In the genomic region with DNA sequence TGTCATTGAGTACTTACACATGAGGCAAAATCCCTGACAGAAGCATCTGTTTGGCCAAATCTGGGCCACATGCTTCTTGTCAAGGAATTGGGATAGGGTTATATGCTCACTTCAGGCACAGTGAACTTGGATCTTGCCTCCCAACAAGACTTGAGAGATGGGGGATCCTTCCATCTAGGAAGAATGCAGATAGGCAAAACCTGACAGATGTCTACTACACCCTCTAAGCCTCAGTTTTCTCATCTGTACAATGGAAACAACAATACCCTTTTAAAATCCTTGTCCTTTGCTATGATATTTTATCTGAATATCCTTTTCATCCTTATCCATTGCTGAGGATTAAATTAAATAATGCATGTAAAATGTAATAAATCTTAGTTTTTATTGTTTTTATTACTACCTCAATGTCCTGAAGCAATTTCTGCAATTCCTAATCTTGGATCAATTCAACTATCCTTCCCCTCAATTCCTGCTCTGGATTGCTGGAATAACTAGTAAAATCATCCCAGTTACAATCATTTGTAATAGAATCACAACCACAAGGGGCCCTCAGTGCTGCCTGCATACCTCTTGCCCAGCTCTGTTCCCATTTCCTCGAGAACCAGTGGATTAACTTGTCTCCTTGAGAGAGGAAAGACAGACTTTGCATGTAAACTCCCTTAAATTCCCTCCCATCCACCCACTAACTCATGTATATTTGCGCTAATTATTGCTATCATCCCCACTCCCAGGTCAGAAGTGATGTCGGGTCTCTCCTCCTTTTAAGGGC, we compare ENCODE assay signal across 10 cellular contexts. TPM values are rescaled to one million over a fixed set of nuclear protein-coding genes. Genes with fewer than 3 reads are reported as not detected.
DNase-seq lines count a peak whose midpoint lies in the region; ATAC-seq, FAIRE-seq and TF ChIP-seq lines count a peak whose summit lies in the region.
"Had no signal": no experiment of that assay in that cellular context is flagged by ENCODE, and none has a peak within 500 bp of the region (broad histone marks: within the 10 kb centered on the region; RNA-seq: fewer than 3 reads in every experiment).

No MANE protein-coding gene starts in this region.

- ATAC-seq in heart right ventricle (no peak), right cardiac atrium (no peak), HG03565 (IDR thresholded peaks at IDR 0.05; ENCODE audit: unreplicated experiment) (no peak), GM18498 (IDR thresholded peaks at IDR 0.05; ENCODE audit: unreplicated experiment) (no peak), HG02884 (IDR thresholded peaks at IDR 0.05; ENCODE audit: unreplicated experiment) (no peak)

- H3K27me3 ChIP-seq in heart right ventricle: no peaks in the 10 kb centered on the region
- H3K27me3 ChIP-seq in right cardiac atrium (ENCODE audit: control insufficient read depth, insufficient read depth): no peaks in the 10 kb centered on the region

- FAIRE-seq in TTC549 (lab: Jason Lieb, UNC): peak; percentile 86

- H3K27ac ChIP-seq in heart right ventricle: no peak overlapping the region
- H3K27ac ChIP-seq in right cardiac atrium (ENCODE audit: low read length): no peak overlapping the region

- H3K9me3 ChIP-seq in heart right ventricle: no peaks in the 10 kb centered on the region
- no peaks in the 10 kb centered on the region for H3K9me3 ChIP-seq in right cardiac atrium (ENCODE audit: control insufficient read depth, low read length)

- no peaks in the 10 kb centered on the region for H3K4me1 ChIP-seq in heart right ventricle
- H3K4me1 ChIP-seq in right cardiac atrium (ENCODE audit: control insufficient read depth, insufficient read depth, low read length): no peaks in the 10 kb centered on the region

- WGBS in heart right ventricle, 2 donors: 71 to 78% methylated on average over 3 of the region's 3 CpGs
- 68% methylated on average over 3 of the region's 3 CpGs for WGBS in right cardiac atrium

- DNase-seq in heart right ventricle (no peak), right cardiac atrium (no peak), fibroblast of villous mesenchyme (ENCODE audit: low read depth) (peak; percentile 84), NCI-H1930 (lab: John Stamatoyannopoulos, UW) (no peak)
- DNase-seq: central memory CD4-positive, alpha-beta T cell; NCI-H2081 had no signal

- peak in 5 of 9 donors; percentile 15 to 52 (median 35) for TF ChIP-seq CTCF in heart right ventricle (IDR thresholded peaks at IDR 0.05)
- peak; percentile 63 for TF ChIP-seq CTCF in fibroblast of villous mesenchyme (IDR thresholded peaks at IDR 0.05; ENCODE audit: insufficient read depth, low read depth, low read length)

- intact Hi-C loops in heart right ventricle (cut with DNase I) (loop anchor here in 2 of 10 donors (5.0 to 10.0 kb wide), 2 partner anchors 49 to 96 kb away; no protein-coding TSS in a partner anchor), right cardiac atrium (cut with DNase I) (no loop called here)

- no peaks in the 10 kb centered on the region for H3K36me3 ChIP-seq in heart right ventricle

- H3K4me3 ChIP-seq in heart right ventricle (no peak overlapping the region), right cardiac atrium (ENCODE audit: low read length) (no peak overlapping the region), fibroblast of villous mesenchyme (ENCODE audit: low read depth, low read length) (no peak overlapping the region)

RNA-seq across cellular contexts. Expression of gene XPR1, which starts 8.1 kb away (rescaled TPM):
- total RNA-seq in heart right ventricle: 100 to 1,000 TPM in 4 of 10 donors, 10 to 100 TPM in 6; 28.2 to 142 (median 78.7) TPM
- polyA plus RNA-seq in heart right ventricle: 10 to 100 TPM; 18.3 to 20.8 TPM
- 10 to 100 TPM; 22.9 to 33.4 (median 31.5) TPM for total RNA-seq in right cardiac atrium
- 10.7 TPM for polyA plus RNA-seq in right cardiac atrium
- total RNA-seq in fibroblast of villous mesenchyme: 18.7 and 31.5 TPM in 2 replicates
